Comparison of ENCODE assay signal across 23 cellular contexts in the genomic region with DNA sequence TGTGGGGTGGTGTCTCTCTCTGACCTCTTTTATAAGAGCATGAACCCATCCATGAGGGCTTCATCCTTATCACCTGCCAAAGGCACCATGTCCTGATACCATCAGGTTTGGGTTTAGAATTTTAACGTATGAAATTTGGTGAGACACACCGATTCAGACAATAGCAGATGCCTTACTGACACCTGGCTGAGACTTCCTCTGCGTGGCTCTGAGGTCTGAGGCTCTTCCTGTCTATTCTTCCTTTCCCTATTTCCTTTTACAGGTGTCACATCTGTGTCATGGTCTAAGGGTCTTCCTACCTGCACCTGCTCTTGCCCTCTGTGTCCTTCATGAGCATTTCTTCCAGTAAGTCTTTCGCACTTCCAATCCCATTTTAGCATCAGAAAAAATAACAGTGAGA.
"Had no signal": no experiment of that assay in that cellular context is flagged by ENCODE, and none has a peak within 500 bp of the region (broad histone marks: within the 10 kb centered on the region; RNA-seq: fewer than 3 reads in every experiment).

No MANE protein-coding gene starts in this region.

- H3K27me3 ChIP-seq: neural progenitor cell, stomach, tibial artery had no signal

- H3K9me3 ChIP-seq: lower lobe of right lung, mucosa of descending colon, tibial artery had no signal

- ATAC-seq: left ventricle myocardium superior; lower lobe of right lung; mucosa of descending colon; naive thymus-derived CD4-positive, alpha-beta T cell; sciatic nerve; stimulated activated effector memory CD8-positive, alpha-beta T cell treated with anti-CD3 and anti-CD28 coated beads, Interleukin-12 subunit alpha, Interleukin-12 subunit beta, amount 100 ng/mL, for 72 hours had no signal

- H3K9me3 Mint-ChIP-seq: type B pancreatic cell had no signal

- H3K36me3 ChIP-seq: lower lobe of right lung, neural progenitor cell, stomach, tibial artery had no signal

- H3K4me3 Mint-ChIP-seq: mesothelial cell of epicardium; nephron; neural progenitor cell; stimulated activated effector memory CD8-positive, alpha-beta T cell treated with anti-CD3 and anti-CD28 coated beads, Interleukin-12 subunit alpha, Interleukin-12 subunit beta, amount 100 ng/mL, for 72 hours; type B pancreatic cell had no signal

- H3K79me2 ChIP-seq: parathyroid adenoma had no signal

- H2AFZ ChIP-seq: neural progenitor cell, parathyroid adenoma had no signal

- H3K4me3 ChIP-seq: lower lobe of right lung, mucosa of descending colon, neural progenitor cell, smooth muscle cell, stomach, tibial artery had no signal

- H3K4me2 ChIP-seq: neural progenitor cell, smooth muscle cell had no signal

- FAIRE-seq: frontal cortex, keratinocyte had no signal

- H3K36me3 Mint-ChIP-seq: mesothelial cell of epicardium; neural progenitor cell; stimulated activated effector memory CD8-positive, alpha-beta T cell treated with anti-CD3 and anti-CD28 coated beads, Interleukin-12 subunit alpha, Interleukin-12 subunit beta, amount 100 ng/mL, for 72 hours; type B pancreatic cell had no signal

- H3K27ac ChIP-seq: lower lobe of right lung, neural progenitor cell, parathyroid adenoma, stomach, tibial artery had no signal

- H3K4me1 ChIP-seq: lower lobe of right lung, neural progenitor cell, parathyroid adenoma, stomach, tibial artery had no signal

- H3K9ac ChIP-seq: neural progenitor cell, parathyroid adenoma had no signal

- H3K27ac Mint-ChIP-seq: mesothelial cell of epicardium; nephron; neural progenitor cell; progenitor cell of endocrine pancreas; stimulated activated effector memory CD8-positive, alpha-beta T cell treated with anti-CD3 and anti-CD28 coated beads, Interleukin-12 subunit alpha, Interleukin-12 subunit beta, amount 100 ng/mL, for 72 hours; type B pancreatic cell had no signal

- H3K4me1 Mint-ChIP-seq: mesothelial cell of epicardium, neural progenitor cell had no signal

- DNase-seq: cortex of kidney; head of caudate nucleus; left ventricle myocardium superior; lower lobe of right lung; mucosa of descending colon; stimulated activated CD4-positive, alpha-beta T cell treated with anti-CD3 and anti-CD28 coated beads, Interleukin-12 subunit alpha, Interleukin-12 subunit beta, amount 100 ng/mL, for 4 hours; stimulated activated CD4-positive, alpha-beta T cell treated with anti-CD3 and anti-CD28 coated beads, Interleukin-2, amount 100 ng/mL, for 24 hours; stimulated activated CD4-positive, alpha-beta T cell treated with anti-CD3 and anti-CD28 coated beads, Interleukin-4, amount 100 ng/mL, for 24 hours; stimulated activated naive CD4-positive, alpha-beta T cell treated with Interleukin-2 at 50 U/mL for 16 hours; stomach; tibial artery had no signal
